8 cellular contexts compared by ENCODE assay signal in genomic region chr2:207334631-207335371, GRCh38.
DNase-seq lines count a peak whose midpoint lies in the region; ATAC-seq, FAIRE-seq and TF ChIP-seq lines count a peak whose summit lies in the region.

No MANE protein-coding gene starts in this region.

- H3K4me3 ChIP-seq in duodenal mucosa (ENCODE audit: low read depth in 1 of 2, low read length in 2 of 2) (peak overlapping the region; percentile 3 to 49), subcutaneous abdominal adipose tissue (ENCODE audit: low read depth in 1 of 5, low read length in 5 of 5) (peak overlapping the region; percentile 37 to 52 (median 49)), small intestine (ENCODE audit: low read depth in 1 of 2, low read length in 2 of 2) (no peak overlapping the region)

- peak overlapping the region; percentile 12 to 37 for H3K9ac ChIP-seq in duodenal mucosa (ENCODE audit: low read depth in 1 of 2, low read length in 2 of 2)
- H3K9ac ChIP-seq in subcutaneous abdominal adipose tissue (ENCODE audit: low read length in 5 of 5) = peak overlapping the region; percentile 8 to 69 (median 45)

- H3K27ac ChIP-seq in duodenal mucosa (ENCODE audit: low read depth, low read length) (peak overlapping the region; percentile 43), subcutaneous abdominal adipose tissue (ENCODE audit: low read depth, low read length) (peak overlapping the region; percentile 95), small intestine (ENCODE audit: low read depth in 1 of 2, low read length in 1 of 2) (peak overlapping the region in 1 of 2 donors; percentile 69)

- 29 to 59% (median 49%) methylated on average over 20 of the region's 20 CpGs for WGBS in small intestine, 3 donors

- H3K4me1 ChIP-seq in duodenal mucosa (ENCODE audit: control insufficient read depth in 1 of 2, insufficient read depth in 2 of 2, low read length in 2 of 2) (peaks cover 0 to 9% of the 10 kb centered on the region in 2 donors), subcutaneous abdominal adipose tissue (ENCODE audit: control insufficient read depth in 5 of 5, insufficient read depth in 5 of 5, low read length in 5 of 5) (peaks cover 7 to 31% (median 18%) of the 10 kb centered on the region in 5 donors), small intestine (ENCODE audit: control insufficient read depth in 2 of 2, insufficient read depth in 1 of 2, low read depth in 1 of 2, low read length in 1 of 2) (peaks cover 0 to 2% of the 10 kb centered on the region in 2 donors)

- H3K9me3 ChIP-seq in duodenal mucosa (ENCODE audit: control insufficient read depth in 1 of 2, low read length in 2 of 2) = no peaks in the 10 kb centered on the region
- no peaks in the 10 kb centered on the region for H3K9me3 ChIP-seq in subcutaneous abdominal adipose tissue (ENCODE audit: control insufficient read depth in 5 of 5, low read length in 5 of 5)
- no peaks in the 10 kb centered on the region for H3K9me3 ChIP-seq in small intestine (ENCODE audit: control insufficient read depth, low read depth)

- H3K27me3 ChIP-seq in duodenal mucosa (ENCODE audit: control insufficient read depth in 1 of 2, insufficient read depth in 2 of 2, low read length in 2 of 2) (no peaks in the 10 kb centered on the region), subcutaneous abdominal adipose tissue (ENCODE audit: control insufficient read depth in 5 of 5, insufficient read depth in 4 of 5, low read length in 5 of 5) (no peaks in the 10 kb centered on the region), small intestine (ENCODE audit: control insufficient read depth in 2 of 2, insufficient read depth in 2 of 2, low read length in 2 of 2) (no peaks in the 10 kb centered on the region)

- no peak for FAIRE-seq in small intestine (lab: Jason Lieb, UNC)

- TF ChIP-seq CTCF in GM10266 (IDR thresholded peaks at IDR 0.05; ENCODE audit: control insufficient read depth, insufficient read depth, low read depth, missing control alignments) = no peak

- DNase-seq in GM10266 (ENCODE audit: extremely low spot score) (peak; percentile 38), medulla oblongata (ENCODE audit: extremely low spot score) (peak; percentile 68), small intestine (no peak)

- ATAC-seq in HG02642 (IDR thresholded peaks at IDR 0.05; ENCODE audit: poor library complexity, unreplicated experiment) (peak; percentile 44), SK-N-SH treated with all-trans-retinoic acid at 6 μM for 48 hours (peak; percentile 83), GM18519 (IDR thresholded peaks at IDR 0.05; ENCODE audit: low FRiP score, unreplicated experiment) (no peak)

- no peaks in the 10 kb centered on the region for H3K36me3 ChIP-seq in duodenal mucosa (ENCODE audit: control insufficient read depth in 1 of 2, insufficient read depth in 2 of 2, low read length in 2 of 2)
- H3K36me3 ChIP-seq in subcutaneous abdominal adipose tissue (ENCODE audit: control insufficient read depth in 5 of 5, insufficient read depth in 5 of 5, low read length in 5 of 5) = no peaks in the 10 kb centered on the region
- no peaks in the 10 kb centered on the region for H3K36me3 ChIP-seq in small intestine (ENCODE audit: control insufficient read depth in 2 of 2, insufficient read depth in 2 of 2, low read length in 2 of 2)

TF ChIP-seq in SK-N-SH treated with all-trans-retinoic acid at 6 μM for 48 hours, 23 proteins besides CTCF, POLR2A, EP300 and RAD21:
- TF ChIP-seq TCF4 (CRISPR knock-in tag; IDR thresholded peaks at IDR 0.05; ENCODE audit: borderline replicate concordance) (no peak), CSDC2 (CRISPR knock-in tag; IDR thresholded peaks at IDR 0.05) (peak; percentile 64; the same call in 1 of the 2 replicates), ZFP3 (CRISPR knock-in tag; IDR thresholded peaks at IDR 0.05) (0 out of 2 replicates have a peak, but pooled peaks have one; percentile 20), ZC3H10 (CRISPR knock-in tag; IDR thresholded peaks at IDR 0.05) (peak; percentile 67; the same call in 1 of the 2 replicates), PPARA (CRISPR knock-in tag; IDR thresholded peaks at IDR 0.05; ENCODE audit: borderline replicate concordance) (no peak), ISL1 (CRISPR knock-in tag; IDR thresholded peaks at IDR 0.05) (peak; percentile 70), TOX (CRISPR knock-in tag; IDR thresholded peaks at IDR 0.05; ENCODE audit: borderline replicate concordance) (0 out of 2 replicates have a peak, but pooled peaks have one; percentile 23), SNAI2 (CRISPR knock-in tag; IDR thresholded peaks at IDR 0.05) (0 out of 2 replicates have a peak, but pooled peaks have one; percentile 8), RARB (CRISPR knock-in tag; IDR thresholded peaks at IDR 0.05) (peak; percentile 28; the same call in 1 of the 2 replicates)
- TF ChIP-seq, protein P1, sequence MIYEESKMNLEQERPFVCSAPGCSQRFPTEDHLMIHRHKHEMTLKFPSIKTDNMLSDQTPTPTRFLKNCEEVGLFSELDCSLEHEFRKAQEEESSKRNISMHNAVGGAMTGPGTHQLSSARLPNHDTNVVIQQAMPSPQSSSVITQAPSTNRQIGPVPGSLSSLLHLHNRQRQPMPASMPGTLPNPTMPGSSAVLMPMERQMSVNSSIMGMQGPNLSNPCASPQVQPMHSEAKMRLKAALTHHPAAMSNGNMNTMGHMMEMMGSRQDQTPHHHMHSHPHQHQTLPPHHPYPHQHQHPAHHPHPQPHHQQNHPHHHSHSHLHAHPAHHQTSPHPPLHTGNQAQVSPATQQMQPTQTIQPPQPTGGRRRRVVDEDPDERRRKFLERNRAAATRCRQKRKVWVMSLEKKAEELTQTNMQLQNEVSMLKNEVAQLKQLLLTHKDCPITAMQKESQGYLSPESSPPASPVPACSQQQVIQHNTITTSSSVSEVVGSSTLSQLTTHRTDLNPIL (CRISPR knock-in tag; IDR thresholded peaks at IDR 0.05; ENCODE audit: low read depth) = 0 out of 2 replicates have a peak, but pooled peaks have one; percentile 37
- TF ChIP-seq, protein P2, sequence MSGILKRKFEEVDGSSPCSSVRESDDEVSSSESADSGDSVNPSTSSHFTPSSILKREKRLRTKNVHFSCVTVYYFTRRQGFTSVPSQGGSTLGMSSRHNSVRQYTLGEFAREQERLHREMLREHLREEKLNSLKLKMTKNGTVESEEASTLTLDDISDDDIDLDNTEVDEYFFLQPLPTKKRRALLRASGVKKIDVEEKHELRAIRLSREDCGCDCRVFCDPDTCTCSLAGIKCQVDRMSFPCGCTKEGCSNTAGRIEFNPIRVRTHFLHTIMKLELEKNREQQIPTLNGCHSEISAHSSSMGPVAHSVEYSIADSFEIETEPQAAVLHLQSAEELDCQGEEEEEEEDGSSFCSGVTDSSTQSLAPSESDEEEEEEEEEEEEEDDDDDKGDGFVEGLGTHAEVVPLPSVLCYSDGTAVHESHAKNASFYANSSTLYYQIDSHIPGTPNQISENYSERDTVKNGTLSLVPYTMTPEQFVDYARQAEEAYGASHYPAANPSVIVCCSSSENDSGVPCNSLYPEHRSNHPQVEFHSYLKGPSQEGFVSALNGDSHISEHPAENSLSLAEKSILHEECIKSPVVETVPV (CRISPR knock-in tag; IDR thresholded peaks at IDR 0.05) = no peak
- TF ChIP-seq, protein P3, sequence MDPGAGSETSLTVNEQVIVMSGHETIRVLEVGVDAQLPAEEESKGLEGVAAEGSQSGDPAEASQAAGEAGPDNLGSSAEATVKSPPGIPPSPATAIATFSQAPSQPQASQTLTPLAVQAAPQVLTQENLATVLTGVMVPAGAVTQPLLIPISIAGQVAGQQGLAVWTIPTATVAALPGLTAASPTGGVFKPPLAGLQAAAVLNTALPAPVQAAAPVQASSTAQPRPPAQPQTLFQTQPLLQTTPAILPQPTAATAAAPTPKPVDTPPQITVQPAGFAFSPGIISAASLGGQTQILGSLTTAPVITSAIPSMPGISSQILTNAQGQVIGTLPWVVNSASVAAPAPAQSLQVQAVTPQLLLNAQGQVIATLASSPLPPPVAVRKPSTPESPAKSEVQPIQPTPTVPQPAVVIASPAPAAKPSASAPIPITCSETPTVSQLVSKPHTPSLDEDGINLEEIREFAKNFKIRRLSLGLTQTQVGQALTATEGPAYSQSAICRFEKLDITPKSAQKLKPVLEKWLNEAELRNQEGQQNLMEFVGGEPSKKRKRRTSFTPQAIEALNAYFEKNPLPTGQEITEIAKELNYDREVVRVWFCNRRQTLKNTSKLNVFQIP (CRISPR knock-in tag; IDR thresholded peaks at IDR 0.05; ENCODE audit: borderline replicate concordance, low read depth) = peak; percentile 65; the same call in 1 of the 2 replicates

Comparison
In these comparisons a context has a peak if more than half of its experiments do, and no peak if none do; other contexts are left out.
1. H3K4me3 ChIP-seq: peak in duodenal mucosa (2 of 2) and subcutaneous abdominal adipose tissue (5 of 5); none in small intestine (0 of 2).